ENCODE assay signal across 24 cellular contexts in genomic region chr14:68906439-68906838, GRCh38.
DNase-seq lines count a peak whose midpoint lies in the region; ATAC-seq, FAIRE-seq and TF ChIP-seq lines count a peak whose summit lies in the region.
"Had no signal": no experiment of that assay in that cellular context is flagged by ENCODE, and none has a peak within 500 bp of the region (broad histone marks: within the 10 kb centered on the region; RNA-seq: fewer than 3 reads in every experiment).

No MANE protein-coding gene starts in this region.

- H3K9ac ChIP-seq in muscle layer of colon (ENCODE audit: low read length) = no peak overlapping the region

- H3K36me3 ChIP-seq in muscle layer of colon (ENCODE audit: insufficient read depth, low read length) (peaks cover 88% of the 10 kb centered on the region), stomach (peaks cover 55 to 98% (median 91%) of the 10 kb centered on the region in 4 donors), prostate gland (peaks cover 1 to 21% of the 10 kb centered on the region in 2 donors)

- no peak for TF ChIP-seq EP300 in stomach (IDR thresholded peaks at IDR 0.05)

- H3K27ac ChIP-seq in muscle layer of colon (ENCODE audit: low read depth, low read length) (peak overlapping the region; percentile 41), stomach (peak overlapping the region in 3 of 5 donors; percentile 23 to 91 (median 44)), prostate gland (no peak overlapping the region)

- ATAC-seq in stimulated activated naive CD8-positive, alpha-beta T cell treated with anti-CD3 and anti-CD28 coated beads, Interleukin-15, amount 100 ng/mL, for 72 hours = no peak
- no peak for ATAC-seq in stimulated activated naive CD8-positive, alpha-beta T cell treated with anti-CD3 and anti-CD28 coated beads, Interleukin-15, Interleukin-2, amounts not matched to agents 100 U/mL and 50 U/mL, for 24 hours
- ATAC-seq in HG02884 (IDR thresholded peaks at IDR 0.05; ENCODE audit: unreplicated experiment) = no peak

- no peaks in the 10 kb centered on the region for H3K9me3 Mint-ChIP-seq in stimulated activated naive CD8-positive, alpha-beta T cell treated with anti-CD3 and anti-CD28 coated beads, Interleukin-15, amount 100 ng/mL, for 72 hours
- H3K9me3 Mint-ChIP-seq: CD8-positive, alpha-beta memory T cell had no signal

- peak overlapping the region; percentile 72 to 81 for H3K27ac Mint-ChIP-seq in stimulated activated naive CD8-positive, alpha-beta T cell treated with anti-CD3 and anti-CD28 coated beads, Interleukin-15, amount 100 ng/mL, for 72 hours
- H3K27ac Mint-ChIP-seq: CD8-positive, alpha-beta memory T cell had no signal

- H3K4me3 Mint-ChIP-seq in stimulated activated naive CD8-positive, alpha-beta T cell treated with anti-CD3 and anti-CD28 coated beads, Interleukin-15, amount 100 ng/mL, for 72 hours = no peak overlapping the region
- H3K4me3 Mint-ChIP-seq: CD14-positive monocyte; CD8-positive, alpha-beta memory T cell had no signal

- peaks cover 41% of the 10 kb centered on the region for H3K4me1 Mint-ChIP-seq in stimulated activated naive CD8-positive, alpha-beta T cell treated with anti-CD3 and anti-CD28 coated beads, Interleukin-15, amount 100 ng/mL, for 72 hours

- no peaks in the 10 kb centered on the region for H3K27me3 ChIP-seq in muscle layer of colon (ENCODE audit: control insufficient read depth in 1 of 2, insufficient read depth in 2 of 2, low read length in 2 of 2)
- no peaks in the 10 kb centered on the region for H3K27me3 ChIP-seq in stomach
- no peaks in the 10 kb centered on the region for H3K27me3 ChIP-seq in prostate gland (replicated peaks; ENCODE audit: insufficient read depth)
- H3K27me3 ChIP-seq: BE2C, MG63 had no signal

- DNase-seq in stimulated activated naive CD8-positive, alpha-beta T cell treated with anti-CD3 and anti-CD28 coated beads, Interleukin-15, amount 100 ng/mL, for 72 hours = no peak
- DNase-seq in stimulated activated naive CD8-positive, alpha-beta T cell treated with anti-CD3 and anti-CD28 coated beads, Interleukin-15, Interleukin-2, amounts not matched to agents 100 U/mL and 50 U/mL, for 24 hours = no peak
- DNase-seq in stomach (no peak), D721Med (ENCODE audit: insufficient read length, low spot score) (no peak), prostate gland (ENCODE audit: low spot score) (no peak), COR-L47 (lab: John Stamatoyannopoulos, UW) (no peak)
- DNase-seq: 8988T; ACHN; BE2C; Calu3; CD8-positive, alpha-beta memory T cell; DMS153; DND-41; KBM-7; MG63; NCI-H2029; NCI-H446; NCI-H524 treated with DMSO at 0.1 percent for 48 hours; NCI-H774 had no signal

- intact Hi-C loops in stomach (cut with DNase I; ENCODE audit: low total_unique reads) = no loop called here
- intact Hi-C loops in prostate gland (cut with DNase I) = no loop called here

- TF ChIP-seq CTCF in stomach (IDR thresholded peaks at IDR 0.05) (no peak), D721Med (IDR thresholded peaks at IDR 0.05; ENCODE audit: insufficient read depth, missing control alignments) (no peak), prostate gland (IDR thresholded peaks at IDR 0.05) (no peak)

- H3K4me3 ChIP-seq in muscle layer of colon (ENCODE audit: low read depth in 1 of 2, low read length in 2 of 2) (no peak overlapping the region), stomach (no peak overlapping the region), prostate gland (no peak overlapping the region)
- H3K4me3 ChIP-seq: MG63 had no signal

- no peaks in the 10 kb centered on the region for H3K27me3 Mint-ChIP-seq in stimulated activated naive CD8-positive, alpha-beta T cell treated with anti-CD3 and anti-CD28 coated beads, Interleukin-15, amount 100 ng/mL, for 72 hours

- 75 to 89% (median 82%) methylated on average over 3 to 5 of the region's 5 CpGs for WGBS in stomach, 5 donors
- 77% methylated on average over 5 of the region's 5 CpGs for WGBS in prostate gland

- TF ChIP-seq POLR2A in stomach (IDR thresholded peaks at IDR 0.05) = no peak
- no peak for TF ChIP-seq POLR2A in prostate gland (IDR thresholded peaks at IDR 0.05)

- FAIRE-seq in D721Med (lab: Jason Lieb, UNC) = no peak
- FAIRE-seq: H54, RCC 7860 had no signal

- H3K4me1 ChIP-seq in muscle layer of colon (ENCODE audit: insufficient read depth, low read length) = peaks cover 73% of the 10 kb centered on the region
- H3K4me1 ChIP-seq in stomach = peaks cover 0 to 42% (median 12%) of the 10 kb centered on the region in 4 donors
- no peaks in the 10 kb centered on the region for H3K4me1 ChIP-seq in prostate gland (replicated peaks)
- H3K4me1 ChIP-seq: BE2C had no signal

- no peaks in the 10 kb centered on the region for H3K9me3 ChIP-seq in muscle layer of colon (ENCODE audit: low read length)
- H3K9me3 ChIP-seq in stomach = no peaks in the 10 kb centered on the region
- no peaks in the 10 kb centered on the region for H3K9me3 ChIP-seq in prostate gland
- H3K9me3 ChIP-seq: BE2C, MG63 had no signal

Comparison
In these comparisons a context has a peak if more than half of its experiments do, and no peak if none do; other contexts are left out.
1. H3K27ac ChIP-seq: peak in muscle layer of colon (single experiment) and stomach (3 of 5); none in prostate gland (0 of 2).